29 cellular contexts compared by ENCODE assay signal in the genomic region with DNA sequence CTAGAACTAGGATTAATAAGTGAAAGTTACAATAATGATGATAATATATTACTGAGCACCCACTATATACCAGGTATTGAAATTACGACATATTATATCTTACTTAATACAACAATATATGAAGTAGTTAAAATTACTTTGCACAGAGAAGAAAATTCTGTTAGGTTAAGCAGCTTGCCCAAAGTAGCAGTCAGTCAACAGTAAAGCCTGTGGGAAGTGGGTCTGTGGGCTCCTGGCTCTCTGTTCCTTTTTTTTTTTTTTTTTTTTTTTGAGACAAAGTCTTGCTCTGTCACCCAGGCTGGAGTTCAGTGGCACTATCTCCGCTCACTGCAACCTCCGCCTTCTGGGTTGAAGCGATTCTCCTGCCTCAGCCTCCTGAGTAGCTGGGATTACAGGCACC. TPM values are rescaled to one million over a fixed set of nuclear protein-coding genes. Genes with fewer than 3 reads are reported as not detected.
"Had no signal": no experiment of that assay in that cellular context is flagged by ENCODE, and none has a peak within 500 bp of the region (broad histone marks: within the 10 kb centered on the region; RNA-seq: fewer than 3 reads in every experiment).

No MANE protein-coding gene starts in this region.

- H3K27ac Mint-ChIP-seq: activated naive CD8-positive, alpha-beta T cell treated with anti-CD3 and anti-CD28 coated beads for 36 hours; activated T-cell treated with anti-CD3 and anti-CD28 coated beads, Interleukin-2, amount 50 U/mL, for 24 hours; immature natural killer cell; type B pancreatic cell had no signal

- H3K27me3 ChIP-seq: foreskin keratinocyte, hepatocyte, left lung, sigmoid colon, vagina had no signal

- H3K27me3 Mint-ChIP-seq: activated naive CD8-positive, alpha-beta T cell treated with anti-CD3 and anti-CD28 coated beads for 36 hours; activated T-cell treated with anti-CD3 and anti-CD28 coated beads, Interleukin-2, amount 50 U/mL, for 24 hours; natural killer cell treated with Interleukin-12 subunit alpha and Interleukin-12 subunit beta and Interleukin-15 and Interleukin-18, amount 100 ng/mL, for 72 hours; progenitor cell of endocrine pancreas; type B pancreatic cell had no signal

- H3K79me2 ChIP-seq: hepatocyte had no signal

- H3K36me3 Mint-ChIP-seq: natural killer cell treated with Interleukin-12 subunit alpha and Interleukin-12 subunit beta and Interleukin-15 and Interleukin-18, amount 100 ng/mL, for 72 hours; type B pancreatic cell had no signal

- H3K27ac ChIP-seq: foreskin keratinocyte, hepatocyte, left lung, sigmoid colon, thoracic aorta, vagina had no signal

- H3K4me2 ChIP-seq: hepatocyte, smooth muscle cell had no signal

- DNase-seq: activated CD4-positive, alpha-beta T cell treated with anti-CD3 and anti-CD28 coated beads for 1 hour; activated CD8-positive, alpha-beta memory T cell treated with anti-CD3 and anti-CD28 coated beads for 24 hours; activated CD8-positive, alpha-beta memory T cell treated with anti-CD3 and anti-CD28 coated beads, Interleukin-2, amount 50 U/mL, for 4 hours; activated naive CD4-positive, alpha-beta T cell treated with Interleukin-2 at 50 U/mL for 16 hours; activated naive CD8-positive, alpha-beta T cell treated with anti-CD3 and anti-CD28 coated beads for 36 hours; activated T-cell treated with anti-CD3 and anti-CD28 coated beads, Interleukin-2, amount 50 U/mL, for 24 hours; central memory CD4-positive, alpha-beta T cell; dermis blood vessel endothelial cell; effector CD8-positive, alpha-beta T cell; foreskin keratinocyte; immature natural killer cell; kidney glomerular epithelial cell; left lung; midbrain; retina; sigmoid colon; stimulated activated CD4-positive, alpha-beta T cell treated with anti-CD3 and anti-CD28 coated beads, Interleukin-15, amount 100 ng/mL, for 24 hours; stimulated activated CD8-positive, alpha-beta memory T cell treated with anti-CD3 and anti-CD28 coated beads, Interleukin-4, amount 100 ng/mL, for 48 hours; stimulated activated naive CD4-positive, alpha-beta T cell treated with Interleukin-2 at 50 U/mL for 16 hours had no signal

- H2AFZ ChIP-seq: hepatocyte had no signal

- H3K9me3 ChIP-seq: left lung, sigmoid colon, thoracic aorta, vagina had no signal

- H3K4me3 ChIP-seq: hepatocyte, left lung, sigmoid colon, smooth muscle cell, thoracic aorta, vagina had no signal

- H3K9me3 Mint-ChIP-seq: activated naive CD8-positive, alpha-beta T cell treated with anti-CD3 and anti-CD28 coated beads for 36 hours; activated T-cell treated with anti-CD3 and anti-CD28 coated beads, Interleukin-2, amount 50 U/mL, for 24 hours; immature natural killer cell; natural killer cell treated with Interleukin-12 subunit alpha and Interleukin-12 subunit beta and Interleukin-15 and Interleukin-18, amount 100 ng/mL, for 72 hours; type B pancreatic cell had no signal

- ATAC-seq: foreskin keratinocyte; left lung; natural killer cell treated with Interleukin-12 subunit alpha and Interleukin-12 subunit beta and Interleukin-15 and Interleukin-18, amount 100 ng/mL, for 72 hours had no signal

- H3K4me3 Mint-ChIP-seq: activated naive CD8-positive, alpha-beta T cell treated with anti-CD3 and anti-CD28 coated beads for 36 hours; activated T-cell treated with anti-CD3 and anti-CD28 coated beads, Interleukin-2, amount 50 U/mL, for 24 hours; immature natural killer cell; natural killer cell treated with Interleukin-12 subunit alpha and Interleukin-12 subunit beta and Interleukin-15 and Interleukin-18, amount 100 ng/mL, for 72 hours; type B pancreatic cell had no signal

RNA-seq across cellular contexts. Expression of gene SFTA2, which starts 28.7 kb away (rescaled TPM):
- total RNA-seq: activated naive CD8-positive, alpha-beta T cell treated with anti-CD3 and anti-CD28 coated beads for 36 hours; astrocyte; dermis blood vessel endothelial cell; foreskin keratinocyte; hepatocyte; lung microvascular endothelial cell; natural killer cell treated with Interleukin-12 subunit alpha and Interleukin-12 subunit beta and Interleukin-15 and Interleukin-18, amount 100 ng/mL, for 72 hours; osteocyte; sigmoid colon; smooth muscle cell; thoracic aorta; vagina had no signal

RNA-seq across cellular contexts. Expression of gene MUCL3, which starts 37.5 kb away (rescaled TPM):
- total RNA-seq: activated naive CD8-positive, alpha-beta T cell treated with anti-CD3 and anti-CD28 coated beads for 36 hours; astrocyte; dermis blood vessel endothelial cell; foreskin keratinocyte; lung microvascular endothelial cell; natural killer cell treated with Interleukin-12 subunit alpha and Interleukin-12 subunit beta and Interleukin-15 and Interleukin-18, amount 100 ng/mL, for 72 hours; osteocyte; sigmoid colon had no signal
